ENCODE assay signal across 18 cellular contexts in the genomic region with DNA sequence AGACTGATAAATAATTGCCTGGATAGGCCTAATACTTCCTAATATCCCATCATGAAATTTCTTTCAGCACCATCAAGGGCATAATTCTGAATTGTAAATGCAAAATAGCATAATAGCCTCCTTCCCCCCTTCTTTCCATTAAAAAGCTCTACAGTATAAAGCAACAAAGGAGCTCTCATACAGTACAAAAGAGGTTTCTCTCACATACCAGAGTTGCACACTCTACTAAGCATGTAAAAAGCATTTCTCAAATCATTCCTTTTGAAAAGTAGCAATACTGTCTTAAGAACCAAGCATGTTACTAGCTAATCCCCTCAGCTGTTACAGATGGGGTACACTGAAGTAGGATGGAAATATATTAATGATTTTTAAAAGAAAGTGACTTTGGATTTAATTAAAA.
"Had no signal": no experiment of that assay in that cellular context is flagged by ENCODE, and none has a peak within 500 bp of the region (broad histone marks: within the 10 kb centered on the region; RNA-seq: fewer than 3 reads in every experiment).

No MANE protein-coding gene starts in this region.

- H3K36me3 ChIP-seq: esophagus muscularis mucosa, gastrocnemius medialis, heart right ventricle, left lung, lower lobe of right lung had no signal

- H3K27ac ChIP-seq: coronary artery, dorsolateral prefrontal cortex, esophagus muscularis mucosa, foreskin keratinocyte, gastrocnemius medialis, heart right ventricle, left lung, lower lobe of right lung had no signal

- H3K4me1 ChIP-seq: esophagus muscularis mucosa, foreskin keratinocyte, gastrocnemius medialis, heart right ventricle, left lung, lower lobe of right lung had no signal

- H3K4me1 Mint-ChIP-seq: mesothelial cell of epicardium had no signal

- ATAC-seq: foreskin keratinocyte, gastrocnemius medialis, heart right ventricle, left cardiac atrium, left lung, left ventricle myocardium superior, lower lobe of right lung had no signal

- H3K9me3 ChIP-seq: gastrocnemius medialis, lower lobe of right lung had no signal

- H3K27ac Mint-ChIP-seq: mesothelial cell of epicardium had no signal

- H3K36me3 Mint-ChIP-seq: mesothelial cell of epicardium had no signal

- DNase-seq: dermis blood vessel endothelial cell; dorsolateral prefrontal cortex; effector CD4-positive, alpha-beta T cell; effector memory CD4-positive, alpha-beta T cell; foreskin keratinocyte; gastrocnemius medialis; glutamatergic neuron; head of caudate nucleus; heart right ventricle; hippocampal formation; left cardiac atrium; left lung; left ventricle myocardium superior; lower lobe of right lung; mesenchymal stem cell had no signal

- H3K4me3 Mint-ChIP-seq: mesothelial cell of epicardium had no signal

- H3K4me3 ChIP-seq: coronary artery, dorsolateral prefrontal cortex, esophagus muscularis mucosa, gastrocnemius medialis, heart right ventricle, left lung, lower lobe of right lung had no signal

- H3K27me3 ChIP-seq: esophagus muscularis mucosa, foreskin keratinocyte, gastrocnemius medialis, heart right ventricle, left lung had no signal
